Comparison of ENCODE assay signal across 15 cellular contexts in genomic region chr1:91559838-91560514, GRCh38. TPM values are rescaled to one million over a fixed set of nuclear protein-coding genes. Genes with fewer than 3 reads are reported as not detected.
DNase-seq lines count a peak whose midpoint lies in the region; ATAC-seq and TF ChIP-seq lines count a peak whose summit lies in the region.
"Had no signal": no experiment of that assay in that cellular context is flagged by ENCODE, and none has a peak within 500 bp of the region (broad histone marks: within the 10 kb centered on the region; RNA-seq: fewer than 3 reads in every experiment).

No MANE protein-coding gene starts in this region.

- peaks cover 6% of the 10 kb centered on the region for H3K4me1 ChIP-seq in hepatocyte (ENCODE audit: insufficient read depth)
- H3K4me1 ChIP-seq in urinary bladder (ENCODE audit: insufficient read depth) = no peaks in the 10 kb centered on the region

- no peak for TF ChIP-seq CTCF in VCaP (conservative IDR thresholded peaks at IDR 0.05)
- no peak for TF ChIP-seq CTCF in hepatocyte (IDR thresholded peaks at IDR 0.05; ENCODE audit: poor library complexity)
- TF ChIP-seq CTCF in GM13976 (IDR thresholded peaks at IDR 0.05; ENCODE audit: borderline replicate concordance, control extremely low read depth, extremely low read depth, insufficient read depth, missing control alignments) = no peak

- ATAC-seq in GM18498 (IDR thresholded peaks at IDR 0.05; ENCODE audit: unreplicated experiment) (no peak), HG02938 (IDR thresholded peaks at IDR 0.05; ENCODE audit: unreplicated experiment) (no peak)

- H3K27ac ChIP-seq in VCaP (peak overlapping the region; percentile 60), hepatocyte (peak overlapping the region; percentile 51), urinary bladder (ENCODE audit: low read depth) (peak overlapping the region; percentile 47)
- H3K27ac ChIP-seq: GM23248 had no signal

- H3K4me2 ChIP-seq in hepatocyte = no peak overlapping the region

- H3K9me3 ChIP-seq in hepatocyte (ENCODE audit: low read depth) = no peaks in the 10 kb centered on the region

- DNase-seq in activated gamma-delta T cell treated with Interleukin-2 at 50 U/mL for 16 hours (peak; percentile 28), activated gamma-delta T cell (lab: John Stamatoyannopoulos, UW) (no peak), hepatocyte (ENCODE audit: low spot score) (no peak), GM13976 (ENCODE audit: low spot score) (no peak)
- DNase-seq: activated CD4-positive, CD25-positive, alpha-beta regulatory T cell; Calu3; GM23248; hypothalamus; NCI-H1930; NCI-H446 treated with DMSO at 0.1 percent for 48 hours; Right ventricle myocardium superior had no signal

- in situ Hi-C loops in GM13976 (cut with MboI; ENCODE audit: low sequenced_read_pairs, unreplicated experiment) = no loop called here

- WGBS in hepatocyte (ENCODE audit: low lambda C conversion rate, missing lambda C conversion rate) = 79% methylated on average over 4 of the region's 4 CpGs
- 82% methylated on average over 4 of the region's 4 CpGs for WGBS in urinary bladder

- H4K20me1 ChIP-seq in hepatocyte (ENCODE audit: insufficient read depth, poor library complexity, severe bottlenecking) = no peaks in the 10 kb centered on the region

- no peaks in the 10 kb centered on the region for H3K27me3 ChIP-seq in hepatocyte

- no peak overlapping the region for H2AFZ ChIP-seq in hepatocyte
- H2AFZ ChIP-seq: GM23248 had no signal

- H3K9me2 ChIP-seq in hepatocyte (replicated peaks; ENCODE audit: insufficient read depth) = no peaks in the 10 kb centered on the region

- H3K4me3 ChIP-seq in hepatocyte (no peak overlapping the region), urinary bladder (ENCODE audit: low read depth, low read length) (no peak overlapping the region)
- H3K4me3 ChIP-seq: GM23248 had no signal

- H3K36me3 ChIP-seq in hepatocyte (replicated peaks; ENCODE audit: insufficient read depth, low read depth) = no peaks in the 10 kb centered on the region
- H3K36me3 ChIP-seq in urinary bladder (ENCODE audit: insufficient read depth) = peaks cover 2% of the 10 kb centered on the region

- H3K79me2 ChIP-seq in hepatocyte = no peaks in the 10 kb centered on the region

RNA-seq across cellular contexts. Expression of gene CDC7, which starts 59.3 kb away (rescaled TPM):
- 5.9 and 8.0 TPM in 2 replicates for total RNA-seq in hepatocyte
- 3.9 and 7.3 TPM in 2 replicates for polyA plus RNA-seq in hepatocyte
- total RNA-seq in urinary bladder = 26.1 TPM
- 1.9 TPM for polyA plus RNA-seq in urinary bladder
